In the genomic region with DNA sequence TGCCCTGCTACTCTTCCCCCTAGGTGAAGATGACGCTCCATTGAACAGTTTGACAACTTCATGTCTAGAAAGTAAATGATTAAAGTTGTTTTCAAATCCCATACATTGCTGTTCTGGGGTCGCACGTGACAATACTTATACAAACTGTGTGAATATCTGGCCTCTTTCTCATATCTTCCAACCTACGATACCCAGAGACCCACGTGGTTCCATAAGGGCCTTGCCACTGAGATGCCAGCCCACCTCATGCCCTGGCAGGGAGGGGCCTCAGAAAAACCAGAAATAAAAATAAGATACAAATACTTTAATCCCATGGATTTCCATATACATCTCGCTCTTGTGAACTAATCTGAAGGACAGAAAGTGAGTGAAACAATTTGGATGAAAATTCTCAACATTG, we compare ENCODE assay signal across 23 cellular contexts. TPM values are rescaled to one million over a fixed set of nuclear protein-coding genes. Genes with fewer than 3 reads are reported as not detected.
"Had no signal": no experiment of that assay in that cellular context is flagged by ENCODE, and none has a peak within 500 bp of the region (broad histone marks: within the 10 kb centered on the region; RNA-seq: fewer than 3 reads in every experiment).

No MANE protein-coding gene starts in this region.

- H3K4me3 Mint-ChIP-seq: naive B cell; stimulated activated naive B cell treated with anti-CD40 and anti-IgM and Interleukin-4, amounts not matched to agents 10 μg/mL and 1 μg/mL and 100 μg/mL, for 72 hours had no signal

- H3K4me3 ChIP-seq: cardiac muscle cell, mucosa of descending colon, pancreas, right lobe of liver, smooth muscle cell, tibial artery had no signal

- H3K27me3 ChIP-seq: cardiac muscle cell, pancreas, right lobe of liver, tibial artery had no signal

- H3K4me1 ChIP-seq: right lobe of liver had no signal

- H3K36me3 ChIP-seq: cardiac muscle cell, pancreas, right lobe of liver, tibial artery had no signal

- H3K36me3 Mint-ChIP-seq: naive B cell; stimulated activated naive B cell treated with anti-CD40 and anti-IgM and Interleukin-4, amounts not matched to agents 10 μg/mL and 1 μg/mL and 100 μg/mL, for 72 hours had no signal

- H3K9me3 ChIP-seq: mucosa of descending colon, pancreas, right lobe of liver, SK-N-SH, tibial artery had no signal

- ATAC-seq: mucosa of descending colon; stimulated activated naive B cell treated with anti-CD40 and anti-IgM and Interleukin-4, amounts not matched to agents 10 μg/mL and 1 μg/mL and 100 μg/mL, for 72 hours had no signal

- DNase-seq: activated CD8-positive, alpha-beta memory T cell treated with anti-CD3 and anti-CD28 coated beads, Interleukin-2, amount 50 U/mL, for 4 hours; activated effector memory CD4-positive, alpha-beta T cell treated with Interleukin-2 at 50 U/mL for 16 hours; activated naive CD4-positive, alpha-beta T cell treated with anti-CD3 and anti-CD28 coated beads, Interleukin-2, amount 50 U/mL, for 16 hours; amniotic stem cell; dermis blood vessel endothelial cell; foreskin fibroblast; mesenchymal stem cell; mucosa of descending colon; naive B cell; pancreas; right lobe of liver; SHP77 treated with DMSO at 0.1 percent for 48 hours; SK-N-SH; stimulated activated CD4-positive, alpha-beta T cell treated with anti-CD3 and anti-CD28 coated beads, Interleukin-4, amount 100 ng/mL, for 24 hours; stimulated activated naive B cell treated with anti-CD40 and anti-IgM and Interleukin-4, amounts not matched to agents 10 μg/mL and 1 μg/mL and 100 μg/mL, for 72 hours; substantia nigra; tibial artery had no signal

RNA-seq across cellular contexts. Expression of a gene that starts 4.5 kb away (rescaled TPM):
- total RNA-seq: cardiac muscle cell, dermis blood vessel endothelial cell, glomerular endothelial cell, pulmonary artery endothelial cell, smooth muscle cell, urinary bladder had no signal

RNA-seq across cellular contexts. Expression of a gene that starts 20.0 kb away (rescaled TPM):
- total RNA-seq: cardiac muscle cell, dermis blood vessel endothelial cell, glomerular endothelial cell, lower leg skin, pulmonary artery endothelial cell, smooth muscle cell, urinary bladder had no signal

RNA-seq across cellular contexts. Expression of a gene that starts 53.5 kb away (rescaled TPM):
- total RNA-seq: cardiac muscle cell, dermis blood vessel endothelial cell, glomerular endothelial cell, pulmonary artery endothelial cell, smooth muscle cell had no signal
